In the genomic region with DNA sequence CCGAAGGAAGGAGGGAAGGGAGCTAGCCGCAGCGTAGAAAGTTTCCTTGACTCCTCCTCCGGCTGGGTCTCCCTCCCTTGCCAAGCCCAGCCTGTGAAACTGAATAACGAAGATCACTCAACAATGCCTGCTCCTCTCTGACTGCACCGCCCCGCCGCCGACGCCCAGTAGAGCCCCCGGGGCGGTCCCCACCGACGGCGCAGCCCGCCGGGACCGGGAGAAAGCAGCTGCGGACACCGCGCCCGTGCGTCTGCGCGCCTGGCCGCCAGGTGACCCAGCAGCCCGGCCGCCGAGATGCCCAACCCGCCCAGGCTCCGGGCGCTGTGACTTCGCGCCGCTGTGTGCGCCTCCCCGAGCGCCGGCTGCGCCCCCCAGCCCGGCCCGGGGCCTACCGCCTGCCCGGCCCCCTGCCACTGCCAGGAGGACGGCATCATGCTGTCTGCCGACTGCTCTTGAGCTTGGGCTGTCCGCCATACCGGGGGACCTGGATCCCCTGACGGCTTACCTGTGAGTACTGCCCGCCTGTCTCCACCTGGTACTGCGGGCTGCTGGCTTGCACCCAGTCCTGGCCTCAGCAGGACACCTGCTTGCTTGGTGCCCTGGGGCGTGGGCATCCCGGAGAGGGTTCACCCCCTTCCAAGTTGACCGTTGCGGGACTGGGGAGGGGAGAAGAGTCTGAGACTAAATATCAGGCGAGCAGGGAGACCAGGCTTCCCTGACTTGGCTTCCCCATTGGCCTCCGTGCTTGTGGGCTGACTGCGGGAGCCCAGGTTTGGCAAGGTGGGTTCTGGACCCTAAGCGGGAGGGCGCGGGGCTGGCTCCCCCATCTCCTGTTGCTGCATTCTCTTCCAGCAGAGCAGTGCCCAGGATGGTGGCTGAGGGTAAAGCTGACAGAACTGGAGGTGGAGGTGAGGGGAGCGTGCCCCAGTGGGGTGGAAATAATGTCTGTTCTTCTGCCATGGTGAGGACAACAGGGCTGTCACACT, we compare ENCODE assay signal across 8 cellular contexts. TPM values are rescaled to one million over a fixed set of nuclear protein-coding genes. Genes with fewer than 3 reads are reported as not detected.
DNase-seq lines count a peak whose midpoint lies in the region; ATAC-seq and TF ChIP-seq lines count a peak whose summit lies in the region.

No MANE protein-coding gene starts in this region.

- TF ChIP-seq CTCF in AG09309 (IDR thresholded peaks at IDR 0.05; ENCODE audit: control insufficient read depth, insufficient read depth, low read depth, low read length, missing control alignments) (no peak), HFFc6 (IDR thresholded peaks at IDR 0.05) (peak; percentile 60), brain (conservative IDR thresholded peaks at IDR 0.05) (no peak), tibial artery (IDR thresholded peaks at IDR 0.05) (peak; percentile 13 to 14)

- H3K4me3 Mint-ChIP-seq in HFFc6, result peak overlapping the region; percentile 88
- H3K4me3 Mint-ChIP-seq in brain, result peak overlapping the region; percentile 82 to 85 (median 83)

- H3K4me1 Mint-ChIP-seq in HFFc6 (ENCODE audit: low read depth), result peaks cover 36% of the 10 kb centered on the region
- peaks cover 40% of the 10 kb centered on the region for H3K4me1 Mint-ChIP-seq in brain

- intact Hi-C loops in tibial artery (cut with DNase I; ENCODE audit: low total_unique reads), result loop anchor here (10.0 kb wide), 1 partner anchor 83 kb away; no protein-coding TSS in a partner anchor

- H3K36me3 ChIP-seq in tibial artery, result no peaks in the 10 kb centered on the region

- H3K4me3 ChIP-seq in AG09309 (ENCODE audit: control insufficient read depth, low read depth, low read length) (peak overlapping the region; percentile 44), tibial artery (peak overlapping the region; percentile 41 to 54)

- H3K27ac Mint-ChIP-seq in HFFc6 (peak overlapping the region; percentile 56; the same call in 1 of the 2 replicates), brain (peak overlapping the region in 1 of 5 experiments; percentile 65)

- no peaks in the 10 kb centered on the region for H3K9me3 ChIP-seq in tibial artery

- H3K9me3 Mint-ChIP-seq in HFFc6 (no peaks in the 10 kb centered on the region), brain (peaks cover 0 to 3% (median 0%) of the 10 kb centered on the region in 5 experiments)

- H3K27me3 Mint-ChIP-seq in HFFc6 (ENCODE audit: insufficient read depth) (no peaks in the 10 kb centered on the region; the same call in none of the 2 replicates), brain (peaks cover 48% of the 10 kb centered on the region)

- H3K36me3 Mint-ChIP-seq in HFFc6 (ENCODE audit: low read depth) (no peaks in the 10 kb centered on the region), brain (no peaks in the 10 kb centered on the region)

- H3K4me1 ChIP-seq in tibial artery, result peaks cover 0 to 25% (median 15%) of the 10 kb centered on the region in 4 donors

- peaks cover 0 to 15% of the 10 kb centered on the region in 2 donors for H3K27me3 ChIP-seq in tibial artery

- H3K27ac ChIP-seq in tibial artery, result peak overlapping the region in 1 of 2 donors; percentile 4

- ATAC-seq in GM18861 (IDR thresholded peaks at IDR 0.05; ENCODE audit: unreplicated experiment), result no peak

- no peak for DNase-seq in AG09309 (ENCODE audit: low read depth)
- no peak for DNase-seq in HFFc6
- peak; percentile 48 for DNase-seq in kidney tubule cell (ENCODE audit: low spot score)
- peak in 1 of 2 donors; percentile 66 for DNase-seq in tibial artery
- DNase-seq in AML-193 (lab: John Stamatoyannopoulos, UW), result no peak
- DNase-seq in NCI-H446 (lab: John Stamatoyannopoulos, UW), result no peak

RNA-seq across cellular contexts. Expression of gene SPTLC1, which starts 26.2 kb away (rescaled TPM):
- total RNA-seq in HFFc6 (2021; fragmentation: NEBNext Ultra II Directional; extraction: Animal tissue kit (Norgen Biotek cat#: 25700)), result 10 to 100 TPM; 56.2 to 67.2 (median 63.5) TPM
- polyA plus RNA-seq in brain (ENCODE audit: insufficient read depth, low read depth, low replicate concordance), result 61.1 TPM

Comparison
In these comparisons a context has a peak if more than half of its experiments do, and no peak if none do; other contexts are left out.
1. CTCF ChIP-seq: peak in HFFc6 (single experiment) and tibial artery (2 of 2); none in AG09309 (single experiment) and brain (0 of 2).